In genomic region chr11:96267490-96268010, GRCh38 we compare ENCODE assay signal across 8 cellular contexts.
A peak's percentile ranks its signal among the peaks of the same experiment; 100 is the strongest.
DNase-seq lines count a peak whose midpoint lies in the region; ATAC-seq and TF ChIP-seq lines count a peak whose summit lies in the region.

No MANE protein-coding gene starts in this region.

- no peaks in the 10 kb centered on the region for H3K27me3 ChIP-seq in effector memory CD4-positive, alpha-beta T cell (replicated peaks; ENCODE audit: control insufficient read depth, insufficient read depth, low read length, poor library complexity, severe bottlenecking)

- peak overlapping the region; percentile 66 for H3K27ac ChIP-seq in effector memory CD4-positive, alpha-beta T cell (ENCODE audit: insufficient read depth, low read length, poor library complexity, severe bottlenecking)

- peak overlapping the region; percentile 5; the same call in 1 of the 2 replicates for H3K4me3 ChIP-seq in GM12865 (ENCODE audit: low read depth, low read length)
- H3K4me3 ChIP-seq in effector memory CD4-positive, alpha-beta T cell (ENCODE audit: insufficient read depth, low read depth, low read length, poor library complexity, severe bottlenecking): peak overlapping the region; percentile 35

- peak; percentile 87 for DNase-seq in GM12865 (ENCODE audit: low read depth)
- DNase-seq in NCI-H69 (lab: John Stamatoyannopoulos, UW): peak; percentile 16
- DNase-seq in effector memory CD4-positive, alpha-beta T cell: peak in 2 of 3 donors; percentile 3 to 19
- peak; percentile 20 to 31 for DNase-seq in stimulated activated CD8-positive, alpha-beta memory T cell treated with anti-CD3 and anti-CD28 coated beads, Interleukin-4, amount 100 ng/mL, for 4 hours (ENCODE audit: low read depth in 2 of 2, low spot score in 1 of 2)
- no peak for DNase-seq in AG08395 (ENCODE audit: low spot score)
- DNase-seq in GM03348 (ENCODE audit: low spot score): no peak
- no peak for DNase-seq in head of caudate nucleus

- H3K9me3 ChIP-seq in effector memory CD4-positive, alpha-beta T cell (ENCODE audit: control insufficient read depth, low read length): no peaks in the 10 kb centered on the region

- TF ChIP-seq CTCF in GM12865 (IDR thresholded peaks at IDR 0.05; ENCODE audit: insufficient read depth, low read depth, low read length, missing control alignments): no peak

- H3K36me3 ChIP-seq in effector memory CD4-positive, alpha-beta T cell (ENCODE audit: control insufficient read depth, insufficient read depth, low read length): no peaks in the 10 kb centered on the region

- peak; percentile 97 for ATAC-seq in GM21576 (IDR thresholded peaks at IDR 0.05; ENCODE audit: unreplicated experiment)

- peaks cover 21% of the 10 kb centered on the region for H3K4me1 ChIP-seq in effector memory CD4-positive, alpha-beta T cell (ENCODE audit: control insufficient read depth, insufficient read depth, low read length, poor library complexity, severe bottlenecking)

- intact Hi-C loops in head of caudate nucleus (cut with DNase I): loop anchor here (10.0 kb wide), 1 partner anchor 67 kb away; no protein-coding TSS in a partner anchor

Comparison
In these comparisons a context has a peak if more than half of its experiments do, and no peak if none do; other contexts are left out.
1. DNase-seq: peak in GM12865 (single experiment), NCI-H69 (single experiment), effector memory CD4-positive, alpha-beta T cell (2 of 3) and stimulated activated CD8-positive, alpha-beta memory T cell treated with anti-CD3 and anti-CD28 coated beads, Interleukin-4, amount 100 ng/mL, for 4 hours (2 of 2); none in AG08395 (single experiment), GM03348 (single experiment) and head of caudate nucleus (0 of 42).